Comparison of ENCODE assay signal across 22 cellular contexts in genomic region chr3:24838533-24838932, GRCh38.
DNase-seq lines count a peak whose midpoint lies in the region; ATAC-seq, FAIRE-seq and TF ChIP-seq lines count a peak whose summit lies in the region.
"Had no signal": no experiment of that assay in that cellular context is flagged by ENCODE, and none has a peak within 500 bp of the region (broad histone marks: within the 10 kb centered on the region; RNA-seq: fewer than 3 reads in every experiment).

No MANE protein-coding gene starts in this region.

- H3K27me3 ChIP-seq in adipocyte (replicated peaks; ENCODE audit: control insufficient read depth, insufficient read depth, low read length) (peaks cover 7% of the 10 kb centered on the region), pancreas (peaks cover 0 to 4% (median 0%) of the 10 kb centered on the region in 4 donors)
- H3K27me3 ChIP-seq: BE2C had no signal

- no peaks in the 10 kb centered on the region for H3K36me3 Mint-ChIP-seq in activated naive CD4-positive, alpha-beta T cell treated with anti-CD3 and anti-CD28 coated beads, Interleukin-2, amount 50 U/mL, for 72 hours
- H3K36me3 Mint-ChIP-seq: CD4-positive, CD25-positive, alpha-beta regulatory T cell; CD8-positive, alpha-beta memory T cell had no signal

- H3K4me1 ChIP-seq in HEK293 (ENCODE audit: control insufficient read depth, insufficient read depth, low read length) (no peaks in the 10 kb centered on the region), adipocyte (ENCODE audit: control insufficient read depth, insufficient read depth, low read length) (no peaks in the 10 kb centered on the region), pancreas (peaks cover 0 to 5% (median 0%) of the 10 kb centered on the region in 3 donors)
- H3K4me1 ChIP-seq: BE2C, Caco-2, HAP-1 had no signal

- DNase-seq in adipocyte (ENCODE audit: low read depth) (peak; percentile 9), iris pigment epithelial cell (ENCODE audit: low read depth) (peak; percentile 9), pancreas (no peak), RKO (ENCODE audit: low spot score) (no peak), COLO829 (ENCODE audit: low spot score) (no peak), RWPE1 (ENCODE audit: low spot score) (no peak)
- no peak for DNase-seq in activated naive CD4-positive, alpha-beta T cell treated with anti-CD3 and anti-CD28 coated beads, Interleukin-2, amount 50 U/mL, for 72 hours (ENCODE audit: low spot score in 2 of 2)
- DNase-seq: BE2C; C1 segment of cervical spinal cord; Caco-2; CD4-positive, CD25-positive, alpha-beta regulatory T cell; CD8-positive, alpha-beta memory T cell; DMS79; GDM1; GM23248; IMR-90 had no signal

- H3K9ac ChIP-seq in adipocyte (ENCODE audit: low read length), result no peak overlapping the region
- H3K9ac ChIP-seq: GM23248 had no signal

- no peaks in the 10 kb centered on the region for H3K9me3 ChIP-seq in HEK293 (ENCODE audit: control insufficient read depth, insufficient read depth, low read depth, low read length)
- H3K9me3 ChIP-seq in adipocyte (ENCODE audit: control insufficient read depth, low read length), result no peaks in the 10 kb centered on the region
- H3K9me3 ChIP-seq in pancreas, result no peaks in the 10 kb centered on the region
- H3K9me3 ChIP-seq: BE2C, Caco-2, HAP-1 had no signal

- TF ChIP-seq CTCF in HEK293 (tag by site-specific recombination; IDR thresholded peaks at IDR 0.05), result no peak
- no peak for TF ChIP-seq CTCF in pancreas (IDR thresholded peaks at IDR 0.05)
- TF ChIP-seq CTCF in RWPE1 (conservative IDR thresholded peaks at IDR 0.05; ENCODE audit: low read depth), result no peak

- peaks cover 4 to 9% of the 10 kb centered on the region in 2 donors for H3K9me3 Mint-ChIP-seq in activated naive CD4-positive, alpha-beta T cell treated with anti-CD3 and anti-CD28 coated beads, Interleukin-2, amount 50 U/mL, for 72 hours

- intact Hi-C loops in pancreas (cut with DNase I), result no loop called here

- no peaks in the 10 kb centered on the region for H3K36me3 ChIP-seq in HEK293 (ENCODE audit: control insufficient read depth in 2 of 2, insufficient read depth in 1 of 2, low read length in 2 of 2)
- H3K36me3 ChIP-seq in adipocyte (ENCODE audit: control insufficient read depth, insufficient read depth, low read length, severe bottlenecking), result no peaks in the 10 kb centered on the region
- H3K36me3 ChIP-seq in pancreas, result no peaks in the 10 kb centered on the region
- H3K36me3 ChIP-seq: BE2C, HAP-1 had no signal

- CTCF ChIA-PET in HEK293 (lab: Yijun Ruan, JAX) (no interaction called here), RWPE1 (lab: Yijun Ruan, JAX) (interaction anchor here (1.2 kb wide), 1 partner anchor 11 kb away, joined by 3 read pairs; no protein-coding TSS in a partner anchor)

- no peak overlapping the region for H3K4me3 ChIP-seq in HEK293 (ENCODE audit: low read depth, low read length)
- no peak overlapping the region for H3K4me3 ChIP-seq in adipocyte (ENCODE audit: low read length)
- H3K4me3 ChIP-seq in pancreas, result no peak overlapping the region
- H3K4me3 ChIP-seq: GM23248, HAP-1 had no signal

- H3K27ac ChIP-seq in HEK293 (ENCODE audit: extremely low read depth, low read depth, low read length), result no peak overlapping the region
- no peak overlapping the region for H3K27ac ChIP-seq in pancreas
- H3K27ac ChIP-seq in RWPE1, result no peak overlapping the region
- H3K27ac ChIP-seq: GM23248, HL-60 had no signal

- peak; percentile 20 for FAIRE-seq in pancreas (lab: Jason Lieb, UNC)
- FAIRE-seq: D721Med, GM12892, GM18507 had no signal

- H3K27ac Mint-ChIP-seq in activated naive CD4-positive, alpha-beta T cell treated with anti-CD3 and anti-CD28 coated beads, Interleukin-2, amount 50 U/mL, for 72 hours, result no peak overlapping the region
- H3K27ac Mint-ChIP-seq: CD4-positive, CD25-positive, alpha-beta regulatory T cell; CD8-positive, alpha-beta memory T cell had no signal

- no peak for ATAC-seq in pancreas
- no peak for ATAC-seq in activated naive CD4-positive, alpha-beta T cell treated with anti-CD3 and anti-CD28 coated beads, Interleukin-2, amount 50 U/mL, for 72 hours

- POLR2A ChIA-PET in HEK293 (lab: Yijun Ruan, JAX) (no interaction called here), RWPE1 (lab: Yijun Ruan, JAX; ENCODE audit: low non-redundant PET) (no interaction called here)

TF ChIP-seq in HEK293, 187 proteins besides CTCF, POLR2A, EP300 and RAD21 (continues in another document):
- TF ChIP-seq WT1 (tag by site-specific recombination; IDR thresholded peaks at IDR 0.05) (peak; percentile 98), PRDM4 (tag by site-specific recombination; IDR thresholded peaks at IDR 0.05) (no peak), ZNF654 (tag by site-specific recombination; IDR thresholded peaks at IDR 0.05; ENCODE audit: low read depth) (no peak), OSR2 (tag by site-specific recombination; IDR thresholded peaks at IDR 0.05) (peak; percentile 50; the same call in 1 of the 2 replicates), ZNF664 (tag by site-specific recombination; IDR thresholded peaks at IDR 0.05) (no peak), FEZF1 (tag by site-specific recombination; IDR thresholded peaks at IDR 0.05) (peak; percentile 65), ZNF692 (tag by site-specific recombination; IDR thresholded peaks at IDR 0.05) (no peak), ZNF133 (tag by site-specific recombination; IDR thresholded peaks at IDR 0.05) (no peak), SCRT1 (tag by site-specific recombination; IDR thresholded peaks at IDR 0.05; ENCODE audit: borderline replicate concordance) (no peak), ZNF148 (tag by site-specific recombination; IDR thresholded peaks at IDR 0.05; ENCODE audit: borderline replicate concordance) (no peak), ZNF843 (tag by site-specific recombination; IDR thresholded peaks at IDR 0.05) (peak; percentile 69), PRDM6 (tag by site-specific recombination; IDR thresholded peaks at IDR 0.05) (peak; percentile 58), ZNF174 (tag by site-specific recombination; IDR thresholded peaks at IDR 0.05) (no peak), ZBTB20 (tag by site-specific recombination; IDR thresholded peaks at IDR 0.05) (peak; percentile 74), ZNF175 (tag by site-specific recombination; IDR thresholded peaks at IDR 0.05) (no peak), ZBTB17 (tag by site-specific recombination; IDR thresholded peaks at IDR 0.05) (no peak)

Comparison
In these comparisons a context has a peak if more than half of its experiments do, and no peak if none do; other contexts are left out.
1. DNase-seq: peak in adipocyte (single experiment) and iris pigment epithelial cell (single experiment); none in pancreas (0 of 6), activated naive CD4-positive, alpha-beta T cell treated with anti-CD3 and anti-CD28 coated beads, Interleukin-2, amount 50 U/mL, for 72 hours (0 of 2), RKO (single experiment), COLO829 (single experiment) and RWPE1 (single experiment).